Comparison of ENCODE assay signal across 8 cellular contexts in genomic region chr1:205528887-205529825, GRCh38. TPM values are rescaled to one million over a fixed set of nuclear protein-coding genes. Genes with fewer than 3 reads are reported as not detected.
DNase-seq lines count a peak whose midpoint lies in the region; ATAC-seq and TF ChIP-seq lines count a peak whose summit lies in the region.

No MANE protein-coding gene starts in this region.

- peaks cover 3% of the 10 kb centered on the region for H3K36me3 Mint-ChIP-seq in endothelial cell (ENCODE audit: low read depth, unreplicated experiment)

- H3K9me3 Mint-ChIP-seq in endothelial cell (ENCODE audit: unreplicated experiment), result no peaks in the 10 kb centered on the region

- H3K27me3 Mint-ChIP-seq in endothelial cell (ENCODE audit: unreplicated experiment), result peaks cover 9% of the 10 kb centered on the region

- peaks cover 15% of the 10 kb centered on the region for H3K4me1 Mint-ChIP-seq in endothelial cell (ENCODE audit: unreplicated experiment)

- H3K27ac Mint-ChIP-seq in endothelial cell (ENCODE audit: unreplicated experiment), result no peak overlapping the region

- DNase-seq in DMS114 treated with DMSO at 0.1 percent for 48 hours (lab: John Stamatoyannopoulos, UW; ENCODE audit: unreplicated experiment) (peak; percentile 54), NOMO-1 (lab: John Stamatoyannopoulos, UW; ENCODE audit: unreplicated experiment in 2 of 2) (peak; percentile 17 to 42), endothelial cell (ENCODE audit: low spot score) (peak; percentile 97), mucosa of gallbladder (ENCODE audit: low spot score) (peak; percentile 83)
- peak; percentile 54 for DNase-seq in activated CD8-positive, alpha-beta memory T cell treated with anti-CD3 and anti-CD28 coated beads, Interleukin-2, amount 50 U/mL, for 24 hours (ENCODE audit: extremely low read depth)
- DNase-seq in stimulated activated CD8-positive, alpha-beta memory T cell treated with anti-CD3 and anti-CD28 coated beads, Interleukin-4, amount 100 ng/mL, for 4 hours (ENCODE audit: low read depth in 2 of 2, low spot score in 1 of 2), result peak; percentile 57 to 79

- peak overlapping the region; percentile 65 for H3K4me3 Mint-ChIP-seq in endothelial cell (ENCODE audit: unreplicated experiment)

- ATAC-seq in HG02798 (IDR thresholded peaks at IDR 0.05; ENCODE audit: poor library complexity, unreplicated experiment), result peak; percentile 78
- no peak for ATAC-seq in HG03571 (IDR thresholded peaks at IDR 0.05; ENCODE audit: unreplicated experiment)

- peak; percentile 97 for TF ChIP-seq CTCF in endothelial cell (IDR thresholded peaks at IDR 0.05; ENCODE audit: unreplicated experiment)

RNA-seq across cellular contexts. Expression of gene CDK18, which starts 24.7 kb away (rescaled TPM):
- 12.4 TPM for total RNA-seq in endothelial cell (ENCODE audit: unreplicated experiment)
- total RNA-seq in mucosa of gallbladder, result 76.4 TPM

Comparison
In these comparisons a context has a peak if more than half of its experiments do, and no peak if none do; other contexts are left out.
1. DNase-seq: peak in every context shown above with its lines; median percentile 97 in endothelial cell; 83 in mucosa of gallbladder; 68 in stimulated activated CD8-positive, alpha-beta memory T cell treated with anti-CD3 and anti-CD28 coated beads, Interleukin-4, amount 100 ng/mL, for 4 hours; 54 in DMS114 treated with DMSO at 0.1 percent for 48 hours; 54 in activated CD8-positive, alpha-beta memory T cell treated with anti-CD3 and anti-CD28 coated beads, Interleukin-2, amount 50 U/mL, for 24 hours; 30 in NOMO-1.